31 cellular contexts compared by ENCODE assay signal in genomic region chr10:35526775-35527174, GRCh38.
"Had no signal": no experiment of that assay in that cellular context is flagged by ENCODE, and none has a peak within 500 bp of the region (broad histone marks: within the 10 kb centered on the region; RNA-seq: fewer than 3 reads in every experiment).

No MANE protein-coding gene starts in this region.

- H3K4me3 Mint-ChIP-seq: activated B cell treated with CpG ODN at 0.5 μM for 24 hours; activated CD8-positive, alpha-beta T cell treated with anti-CD3 and anti-CD28 coated beads for 36 hours; activated naive CD8-positive, alpha-beta T cell treated with anti-CD3 and anti-CD28 coated beads, Interleukin-2, amount 50 U/mL, for 24 hours; activated T-cell treated with anti-CD3 and anti-CD28 coated beads, Interleukin-2, amount 50 U/mL, for 4 hours; activated T-helper 17 cell treated with anti-CD3 and anti-CD28 coated beads, Interleukin-2, amount 50 U/mL, for 72 hours; effector memory CD8-positive, alpha-beta T cell; T-helper 17 cell; T-helper 2 cell treated with Interferon-gamma antibody and Interleukin-4, amounts not matched to agents 5 μg/mL and 100 μg/mL, for 36 hours had no signal

- H3K27me3 ChIP-seq: adrenal gland, body of pancreas, esophagus muscularis mucosa, foreskin keratinocyte, gastrocnemius medialis, heart right ventricle had no signal

- DNase-seq: activated B cell treated with CpG ODN at 0.5 μM for 24 hours; activated CD4-positive, alpha-beta T cell treated with anti-CD3 and anti-CD28 coated beads for 48 hours; activated CD4-positive, alpha-beta T cell treated with anti-CD3 and anti-CD28 coated beads, Interleukin-2, amount 50 U/mL, for 1 hour; activated CD4-positive, alpha-beta T cell treated with anti-CD3 and anti-CD28 coated beads, Interleukin-2, amount 50 U/mL, for 48 hours; activated CD8-positive, alpha-beta memory T cell treated with anti-CD3 and anti-CD28 coated beads for 24 hours; activated CD8-positive, alpha-beta T cell treated with anti-CD3 and anti-CD28 coated beads for 36 hours; activated effector memory CD4-positive, alpha-beta T cell treated with Interleukin-2 at 50 U/mL for 16 hours; activated gamma-delta T cell treated with Interleukin-2 at 50 U/mL for 16 hours; activated naive CD4-positive, alpha-beta T cell treated with Interleukin-2 at 50 U/mL for 16 hours; activated naive CD8-positive, alpha-beta T cell treated with anti-CD3 and anti-CD28 coated beads, Interleukin-2, amount 50 U/mL, for 24 hours; activated T-cell treated with anti-CD3 and anti-CD28 coated beads, Interleukin-2, amount 50 U/mL, for 4 hours; adrenal gland; aorta; body of pancreas; cortex of kidney; dermis blood vessel endothelial cell; effector CD4-positive, alpha-beta T cell; effector memory CD8-positive, alpha-beta T cell; erythroblast; foreskin keratinocyte; gastrocnemius medialis; heart right ventricle; T-helper 1 cell; T-helper 17 cell; T1000; WERI-Rb-1 had no signal

- H3K27ac Mint-ChIP-seq: activated B cell treated with CpG ODN at 0.5 μM for 24 hours; activated CD8-positive, alpha-beta T cell treated with anti-CD3 and anti-CD28 coated beads for 36 hours; activated naive CD4-positive, alpha-beta T cell treated with anti-CD3 and anti-CD28 coated beads, Interleukin-2, amount 50 U/mL, for 72 hours; activated naive CD8-positive, alpha-beta T cell treated with anti-CD3 and anti-CD28 coated beads, Interleukin-2, amount 50 U/mL, for 24 hours; activated T-helper 17 cell treated with anti-CD3 and anti-CD28 coated beads, Interleukin-2, amount 50 U/mL, for 72 hours; T-helper 17 cell; T-helper 2 cell treated with Interferon-gamma antibody and Interleukin-4, amounts not matched to agents 5 μg/mL and 100 μg/mL, for 36 hours had no signal

- ATAC-seq: activated CD4-positive, CD25-positive, alpha-beta regulatory T cell treated with anti-CD3 and anti-CD28 coated beads, Interleukin-2, amount 50 U/mL, for 24 hours; activated CD8-positive, alpha-beta T cell treated with anti-CD3 and anti-CD28 coated beads for 36 hours; activated naive CD4-positive, alpha-beta T cell treated with anti-CD3 and anti-CD28 coated beads, Interleukin-2, amount 50 U/mL, for 72 hours; activated naive CD8-positive, alpha-beta T cell treated with anti-CD3 and anti-CD28 coated beads, Interleukin-2, amount 50 U/mL, for 24 hours; activated T-cell treated with anti-CD3 and anti-CD28 coated beads, Interleukin-2, amount 50 U/mL, for 4 hours; activated T-helper 17 cell treated with anti-CD3 and anti-CD28 coated beads, Interleukin-2, amount 50 U/mL, for 72 hours; body of pancreas; effector memory CD8-positive, alpha-beta T cell; foreskin keratinocyte; gastrocnemius medialis; heart right ventricle; T-helper 17 cell had no signal

- H3K27me3 Mint-ChIP-seq: activated B cell treated with CpG ODN at 0.5 μM for 24 hours; activated CD8-positive, alpha-beta T cell treated with anti-CD3 and anti-CD28 coated beads for 36 hours; activated naive CD8-positive, alpha-beta T cell treated with anti-CD3 and anti-CD28 coated beads, Interleukin-2, amount 50 U/mL, for 24 hours; activated T-helper 17 cell treated with anti-CD3 and anti-CD28 coated beads, Interleukin-2, amount 50 U/mL, for 72 hours; effector memory CD8-positive, alpha-beta T cell; T-helper 17 cell had no signal

- H3K4me3 ChIP-seq: adrenal gland, body of pancreas, esophagus muscularis mucosa, gastrocnemius medialis, heart right ventricle had no signal

- H3K9me3 Mint-ChIP-seq: activated B cell treated with CpG ODN at 0.5 μM for 24 hours; activated CD8-positive, alpha-beta T cell treated with anti-CD3 and anti-CD28 coated beads for 36 hours; activated naive CD4-positive, alpha-beta T cell treated with anti-CD3 and anti-CD28 coated beads, Interleukin-2, amount 50 U/mL, for 72 hours; activated naive CD8-positive, alpha-beta T cell treated with anti-CD3 and anti-CD28 coated beads, Interleukin-2, amount 50 U/mL, for 24 hours; activated T-cell treated with anti-CD3 and anti-CD28 coated beads, Interleukin-2, amount 50 U/mL, for 4 hours; activated T-helper 17 cell treated with anti-CD3 and anti-CD28 coated beads, Interleukin-2, amount 50 U/mL, for 72 hours; effector memory CD8-positive, alpha-beta T cell; T-helper 2 cell treated with Interferon-gamma antibody and Interleukin-4, amounts not matched to agents 5 μg/mL and 100 μg/mL, for 36 hours had no signal

- H3K4me1 Mint-ChIP-seq: activated naive CD8-positive, alpha-beta T cell treated with anti-CD3 and anti-CD28 coated beads, Interleukin-2, amount 50 U/mL, for 24 hours; activated T-helper 17 cell treated with anti-CD3 and anti-CD28 coated beads, Interleukin-2, amount 50 U/mL, for 72 hours had no signal

- H3K9me3 ChIP-seq: adrenal gland, body of pancreas, esophagus muscularis mucosa, gastrocnemius medialis, heart right ventricle had no signal

- H3K27ac ChIP-seq: adrenal gland, body of pancreas, esophagus muscularis mucosa, foreskin keratinocyte, gastrocnemius medialis, heart right ventricle, WERI-Rb-1 had no signal

- H3K4me1 ChIP-seq: adrenal gland, body of pancreas, esophagus muscularis mucosa, foreskin keratinocyte, gastrocnemius medialis had no signal
